In the genomic region with DNA sequence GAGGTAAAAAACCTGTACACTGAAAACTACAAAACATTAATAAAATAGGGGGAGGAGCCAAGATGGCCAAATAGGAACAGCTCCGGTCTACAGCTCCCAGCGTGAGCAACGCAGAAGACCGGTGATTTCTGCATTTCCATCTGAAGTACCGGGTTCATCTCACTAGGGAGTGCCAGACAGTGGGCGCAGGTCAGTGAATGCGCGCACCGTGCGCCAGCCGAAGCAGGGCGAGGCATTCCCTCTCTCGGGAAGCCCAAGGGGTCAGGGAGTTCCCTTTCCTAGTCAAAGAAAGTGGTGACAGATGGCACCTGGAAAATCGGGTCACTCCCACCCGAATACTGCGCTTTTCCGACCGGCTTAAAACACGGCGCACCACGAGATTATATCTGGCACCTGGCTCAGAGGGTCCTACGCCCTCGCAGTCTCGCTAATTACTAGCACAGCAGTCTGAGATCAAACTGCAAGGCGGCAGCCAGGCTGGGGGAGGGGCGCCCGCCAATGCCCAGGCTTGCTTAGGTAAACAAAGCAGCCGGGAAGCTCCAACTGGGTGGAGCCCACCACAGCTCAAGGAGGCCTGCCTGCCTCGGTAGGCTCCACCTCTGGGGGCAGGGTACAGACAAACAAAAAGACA, we compare ENCODE assay signal across 7 cellular contexts.
A peak's percentile ranks its signal among the peaks of the same experiment; 100 is the strongest.
DNase-seq lines count a peak whose midpoint lies in the region; ATAC-seq, FAIRE-seq and TF ChIP-seq lines count a peak whose summit lies in the region.
"Not testable (repeated sequence)": the region's sequence is repeated elsewhere in the genome, so short reads cannot be mapped to it uniquely, and the experiment has no call there.

No MANE protein-coding gene starts in this region.

- not testable (repeated sequence) for H3K4me1 ChIP-seq in HUES48 (ENCODE audit: control insufficient read depth, insufficient read depth, low read length); heart right ventricle; mesendoderm (ENCODE audit: control insufficient read depth, low read depth, low read length); sigmoid colon

- not testable (repeated sequence) for H3K18ac ChIP-seq in mesendoderm (ENCODE audit: low read length)

- not testable (repeated sequence) for H3K36me3 ChIP-seq in HUES48 (ENCODE audit: control insufficient read depth, insufficient read depth, low read length); WERI-Rb-1; heart right ventricle; mesendoderm (ENCODE audit: control insufficient read depth, insufficient read depth, low read length); sigmoid colon

- H3K4me2 ChIP-seq in mesendoderm (ENCODE audit: low read length), result not testable (repeated sequence)

- not testable (repeated sequence) for H4K5ac ChIP-seq in mesendoderm (ENCODE audit: low read length)

- not testable (repeated sequence) for H3K27me3 ChIP-seq in HUES48 (ENCODE audit: control insufficient read depth, insufficient read depth, low read length); heart right ventricle; mesendoderm (ENCODE audit: insufficient read depth, low read length, poor library complexity); sigmoid colon
- peaks cover 13% of the 10 kb centered on the region for H3K27me3 ChIP-seq in WERI-Rb-1 (ENCODE audit: insufficient read depth, low read depth, severe bottlenecking)

- H4K8ac ChIP-seq in mesendoderm (ENCODE audit: low read depth, low read length), result not testable (repeated sequence)

- peak overlapping the region; percentile 62 for H3K4me3 ChIP-seq in HUES48 (ENCODE audit: low read depth, low read length)
- not testable (repeated sequence) for H3K4me3 ChIP-seq in WERI-Rb-1 (ENCODE audit: low read depth, low read length); mesendoderm (ENCODE audit: low read length)
- H3K4me3 ChIP-seq in heart right ventricle, result peak overlapping the region in 7 of 10 donors; percentile 24 to 36 (median 34)
- H3K4me3 ChIP-seq in sigmoid colon, result peak overlapping the region in 3 of 4 donors; percentile 2 to 33 (median 17)

- not testable (repeated sequence) for H2BK5ac ChIP-seq in mesendoderm (ENCODE audit: low read length)

- DNase-seq in NCI-H524 treated with DMSO at 0.1 percent for 48 hours (lab: John Stamatoyannopoulos, UW) (peak; percentile 74), WERI-Rb-1 (peak; percentile 13), mesendoderm (peak; percentile 63)
- DNase-seq in heart right ventricle, sigmoid colon: not testable (repeated sequence)

- H3K79me2 ChIP-seq in mesendoderm (ENCODE audit: control insufficient read depth, insufficient read depth, low read length), result not testable (repeated sequence)

- not testable (repeated sequence) for TF ChIP-seq EP300 in sigmoid colon (IDR thresholded peaks at IDR 0.05)

- peak overlapping the region; percentile 56; the same call in 1 of the 2 replicates for H3K9ac ChIP-seq in HUES48 (ENCODE audit: low read depth, low read length)
- H3K9ac ChIP-seq in mesendoderm (ENCODE audit: low read length), result not testable (repeated sequence)

- FAIRE-seq in colon (lab: Jason Lieb, UNC), result peak; percentile 73

- H2BK15ac ChIP-seq in mesendoderm (replicated peaks; ENCODE audit: low read depth), result not testable (repeated sequence)

- H3K56ac ChIP-seq in mesendoderm (ENCODE audit: low read length), result peak overlapping the region; percentile 15

- not testable (repeated sequence) for TF ChIP-seq POLR2A in sigmoid colon (IDR thresholded peaks at IDR 0.05)

- peaks cover 23% of the 10 kb centered on the region for H3K9me3 ChIP-seq in HUES48 (ENCODE audit: control insufficient read depth, insufficient read depth, low read length)
- not testable (repeated sequence) for H3K9me3 ChIP-seq in WERI-Rb-1 (ENCODE audit: severe bottlenecking); heart right ventricle; sigmoid colon

- not testable (repeated sequence) for TF ChIP-seq CTCF in WERI-Rb-1 (IDR thresholded peaks at IDR 0.05; ENCODE audit: low read depth, low read length); heart right ventricle (IDR thresholded peaks at IDR 0.05); sigmoid colon (IDR thresholded peaks at IDR 0.05)

- not testable (repeated sequence) for H3K23ac ChIP-seq in mesendoderm (ENCODE audit: low read length)

- H3K79me1 ChIP-seq in mesendoderm (ENCODE audit: low read length), result not testable (repeated sequence)

- not testable (repeated sequence) for H2BK120ac ChIP-seq in mesendoderm (ENCODE audit: low read depth, low read length)

- H2AK5ac ChIP-seq in mesendoderm (ENCODE audit: low read length), result not testable (repeated sequence)

- WGBS in heart right ventricle, 2 donors, result 1 to 2% methylated on average over 27 to 29 of the region's 29 CpGs
- no CpG with 5 or more reads among the region's 29 CpGs for WGBS in mesendoderm (ENCODE audit: extremely low coverage, insufficient coverage, low lambda C conversion rate)
- 2 to 3% methylated on average over 29 of the region's 29 CpGs for WGBS in sigmoid colon, 2 donors

- peak overlapping the region; percentile 47 for H3K27ac ChIP-seq in HUES48 (ENCODE audit: low read depth, low read length)
- not testable (repeated sequence) for H3K27ac ChIP-seq in WERI-Rb-1; heart right ventricle; mesendoderm (ENCODE audit: low read depth, low read length); sigmoid colon

- H3K4ac ChIP-seq in mesendoderm (ENCODE audit: low read depth, low read length), result not testable (repeated sequence)

- intact Hi-C loops in heart right ventricle (cut with DNase I); sigmoid colon (cut with DNase I): not testable (repeated sequence)

- not testable (repeated sequence) for ATAC-seq in heart right ventricle
